ENCODE assay signal across 10 cellular contexts in genomic region chr4:156774422-156774821, GRCh38.
A peak's percentile ranks its signal among the peaks of the same experiment; 100 is the strongest.
DNase-seq lines count a peak whose midpoint lies in the region; ATAC-seq and TF ChIP-seq lines count a peak whose summit lies in the region.
"Had no signal": no experiment of that assay in that cellular context is flagged by ENCODE, and none has a peak within 500 bp of the region (broad histone marks: within the 10 kb centered on the region; RNA-seq: fewer than 3 reads in every experiment).

No MANE protein-coding gene starts in this region.

- no peaks in the 10 kb centered on the region for H4K20me1 ChIP-seq in fibroblast of lung (ENCODE audit: control insufficient read depth, extremely low read depth, insufficient read depth, low read length)

- H3K4me1 Mint-ChIP-seq in T-cell: no peaks in the 10 kb centered on the region
- H3K4me1 Mint-ChIP-seq in activated T-cell treated with anti-CD3 and anti-CD28 coated beads, Interleukin-2, amount 50 U/mL, for 4 hours (ENCODE audit: low read depth): no peaks in the 10 kb centered on the region
- H3K4me1 Mint-ChIP-seq: activated CD8-positive, alpha-beta memory T cell treated with anti-CD3 and anti-CD28 coated beads, Interleukin-2, amount 10 ng/mL, durations not matched to agents 7 days and 5 days had no signal

- H3K36me3 ChIP-seq in SJCRH30: no peaks in the 10 kb centered on the region
- H3K36me3 ChIP-seq in fibroblast of lung (ENCODE audit: control insufficient read depth, insufficient read depth, low read length): no peaks in the 10 kb centered on the region
- no peaks in the 10 kb centered on the region for H3K36me3 ChIP-seq in psoas muscle (ENCODE audit: insufficient read depth in 1 of 2, low read depth in 1 of 2)
- H3K36me3 ChIP-seq: heart left ventricle had no signal

- CTCF ChIA-PET in T-cell (lab: Charles Lee): no interaction called here

- DNase-seq in GM03348 (ENCODE audit: low spot score): peak; percentile 62
- peak in 1 of 2 experiments; percentile 4 for DNase-seq in SJCRH30
- DNase-seq in fibroblast of lung (ENCODE audit: low read depth in 2 of 2): peak; percentile 93 to 96
- DNase-seq in psoas muscle: peak in 1 of 2 donors; percentile 45
- DNase-seq in T-cell: no peak
- DNase-seq in activated T-cell treated with anti-CD3 and anti-CD28 coated beads, Interleukin-2, amount 50 U/mL, for 4 hours: no peak
- DNase-seq in activated CD4-positive, alpha-beta T cell treated with anti-CD3 and anti-CD28 coated beads, Interleukin-2, amount 50 U/mL, for 48 hours: no peak
- no peak for DNase-seq in GOT3 (lab: John Stamatoyannopoulos, UW)
- DNase-seq: activated CD8-positive, alpha-beta memory T cell treated with anti-CD3 and anti-CD28 coated beads, Interleukin-2, amount 10 ng/mL, durations not matched to agents 7 days and 5 days had no signal

- POLR2A ChIA-PET in T-cell (lab: Charles Lee): no interaction called here

- WGBS in psoas muscle, 3 donors: 32 to 55% (median 38%) methylated on average over 4 of the region's 4 CpGs

- H3K36me3 Mint-ChIP-seq in T-cell: no peaks in the 10 kb centered on the region
- no peaks in the 10 kb centered on the region for H3K36me3 Mint-ChIP-seq in activated T-cell treated with anti-CD3 and anti-CD28 coated beads, Interleukin-2, amount 50 U/mL, for 4 hours (ENCODE audit: insufficient read depth)
- H3K36me3 Mint-ChIP-seq: activated CD8-positive, alpha-beta memory T cell treated with anti-CD3 and anti-CD28 coated beads, Interleukin-2, amount 10 ng/mL, durations not matched to agents 7 days and 5 days had no signal

- peak overlapping the region; percentile 83 for H3K4me2 ChIP-seq in fibroblast of lung (ENCODE audit: extremely low read depth, insufficient read depth, low read length)

- H3K27me3 Mint-ChIP-seq in T-cell: no peaks in the 10 kb centered on the region
- H3K27me3 Mint-ChIP-seq in activated T-cell treated with anti-CD3 and anti-CD28 coated beads, Interleukin-2, amount 50 U/mL, for 4 hours (ENCODE audit: low read depth): no peaks in the 10 kb centered on the region
- H3K27me3 Mint-ChIP-seq: activated CD8-positive, alpha-beta memory T cell treated with anti-CD3 and anti-CD28 coated beads, Interleukin-2, amount 10 ng/mL, durations not matched to agents 7 days and 5 days had no signal

- ATAC-seq in psoas muscle: peak in 3 of 4 donors; percentile 58 to 79 (median 66)
- no peak for ATAC-seq in T-cell (replicated peaks in 1 of 4)
- no peak for ATAC-seq in activated T-cell treated with anti-CD3 and anti-CD28 coated beads, Interleukin-2, amount 50 U/mL, for 4 hours
- ATAC-seq: activated CD8-positive, alpha-beta memory T cell treated with anti-CD3 and anti-CD28 coated beads, Interleukin-2, amount 10 ng/mL, durations not matched to agents 7 days and 5 days had no signal

- H3K9me3 Mint-ChIP-seq in T-cell: no peaks in the 10 kb centered on the region
- H3K9me3 Mint-ChIP-seq in activated T-cell treated with anti-CD3 and anti-CD28 coated beads, Interleukin-2, amount 50 U/mL, for 4 hours: no peaks in the 10 kb centered on the region

- no peak overlapping the region for H2AFZ ChIP-seq in fibroblast of lung (ENCODE audit: low read length)

- H3K4me1 ChIP-seq in SJCRH30 (peaks cover 32% of the 10 kb centered on the region), fibroblast of lung (ENCODE audit: control insufficient read depth, extremely low read depth, insufficient read depth, low read length) (peaks cover 11% of the 10 kb centered on the region), psoas muscle (peaks cover 50% of the 10 kb centered on the region)

- H3K9me3 ChIP-seq in SJCRH30 (replicated peaks) (no peaks in the 10 kb centered on the region), fibroblast of lung (ENCODE audit: control insufficient read depth, insufficient read depth, low read depth, low read length) (no peaks in the 10 kb centered on the region), psoas muscle (no peaks in the 10 kb centered on the region)
- H3K9me3 ChIP-seq: heart left ventricle had no signal

- H3K9ac ChIP-seq in fibroblast of lung (ENCODE audit: insufficient read depth, low read length): peak overlapping the region; percentile 1

- peaks cover 6% of the 10 kb centered on the region for H3K79me2 ChIP-seq in fibroblast of lung (ENCODE audit: control insufficient read depth, insufficient read depth, low read length)

- H3K27me3 ChIP-seq in SJCRH30 (no peaks in the 10 kb centered on the region), fibroblast of lung (ENCODE audit: control insufficient read depth, insufficient read depth, low read length) (no peaks in the 10 kb centered on the region), psoas muscle (ENCODE audit: insufficient read depth in 3 of 3, low read length in 2 of 3) (no peaks in the 10 kb centered on the region)
- H3K27me3 ChIP-seq: heart left ventricle had no signal

- no peak overlapping the region for H3K27ac Mint-ChIP-seq in T-cell
- H3K27ac Mint-ChIP-seq: activated CD8-positive, alpha-beta memory T cell treated with anti-CD3 and anti-CD28 coated beads, Interleukin-2, amount 10 ng/mL, durations not matched to agents 7 days and 5 days had no signal

- H3K4me3 Mint-ChIP-seq in T-cell: no peak overlapping the region
- no peak overlapping the region for H3K4me3 Mint-ChIP-seq in activated T-cell treated with anti-CD3 and anti-CD28 coated beads, Interleukin-2, amount 50 U/mL, for 4 hours
- H3K4me3 Mint-ChIP-seq: activated CD8-positive, alpha-beta memory T cell treated with anti-CD3 and anti-CD28 coated beads, Interleukin-2, amount 10 ng/mL, durations not matched to agents 7 days and 5 days had no signal

- H3K4me3 ChIP-seq in SJCRH30 (no peak overlapping the region), fibroblast of lung (replicated peaks in 1 of 4; ENCODE audit: control extremely low read depth in 1 of 4, insufficient read depth in 1 of 4, low read depth in 3 of 4, low read length in 4 of 4) (peak overlapping the region in 1 of 4 experiments; percentile 5), psoas muscle (no peak overlapping the region)
- H3K4me3 ChIP-seq: heart left ventricle had no signal

- H3K27ac ChIP-seq in SJCRH30: peak overlapping the region; percentile 32
- H3K27ac ChIP-seq in fibroblast of lung (ENCODE audit: insufficient read depth, low read length): peak overlapping the region; percentile 64
- H3K27ac ChIP-seq in psoas muscle: no peak overlapping the region
- H3K27ac ChIP-seq: heart left ventricle had no signal

- intact Hi-C loops in psoas muscle (cut with DNase I): loop anchor here (5.0 to 10.0 kb wide), 2 partner anchors 170 to 198 kb away; partner anchors contain the start of gene PDGFC (in 1 of the 2)

- TF ChIP-seq CTCF in fibroblast of lung (conservative IDR thresholded peaks at IDR 0.05 in 1 of 2, IDR thresholded peaks at IDR 0.05 in 1 of 2; ENCODE audit: low read depth in 1 of 2, low read length in 2 of 2): no peak
- no peak for TF ChIP-seq CTCF in psoas muscle (IDR thresholded peaks at IDR 0.05)

Comparison
In these comparisons a context has a peak if more than half of its experiments do, and no peak if none do; other contexts are left out.
1. DNase-seq: peak in GM03348 (single experiment) and fibroblast of lung (2 of 2); none in T-cell (0 of 34), activated T-cell treated with anti-CD3 and anti-CD28 coated beads, Interleukin-2, amount 50 U/mL, for 4 hours (single experiment), activated CD4-positive, alpha-beta T cell treated with anti-CD3 and anti-CD28 coated beads, Interleukin-2, amount 50 U/mL, for 48 hours (0 of 2) and GOT3 (single experiment).
2. ATAC-seq: peak in psoas muscle (3 of 4); none in T-cell (0 of 4) and activated T-cell treated with anti-CD3 and anti-CD28 coated beads, Interleukin-2, amount 50 U/mL, for 4 hours (0 of 2).